8 cellular contexts compared by ENCODE assay signal in the genomic region with DNA sequence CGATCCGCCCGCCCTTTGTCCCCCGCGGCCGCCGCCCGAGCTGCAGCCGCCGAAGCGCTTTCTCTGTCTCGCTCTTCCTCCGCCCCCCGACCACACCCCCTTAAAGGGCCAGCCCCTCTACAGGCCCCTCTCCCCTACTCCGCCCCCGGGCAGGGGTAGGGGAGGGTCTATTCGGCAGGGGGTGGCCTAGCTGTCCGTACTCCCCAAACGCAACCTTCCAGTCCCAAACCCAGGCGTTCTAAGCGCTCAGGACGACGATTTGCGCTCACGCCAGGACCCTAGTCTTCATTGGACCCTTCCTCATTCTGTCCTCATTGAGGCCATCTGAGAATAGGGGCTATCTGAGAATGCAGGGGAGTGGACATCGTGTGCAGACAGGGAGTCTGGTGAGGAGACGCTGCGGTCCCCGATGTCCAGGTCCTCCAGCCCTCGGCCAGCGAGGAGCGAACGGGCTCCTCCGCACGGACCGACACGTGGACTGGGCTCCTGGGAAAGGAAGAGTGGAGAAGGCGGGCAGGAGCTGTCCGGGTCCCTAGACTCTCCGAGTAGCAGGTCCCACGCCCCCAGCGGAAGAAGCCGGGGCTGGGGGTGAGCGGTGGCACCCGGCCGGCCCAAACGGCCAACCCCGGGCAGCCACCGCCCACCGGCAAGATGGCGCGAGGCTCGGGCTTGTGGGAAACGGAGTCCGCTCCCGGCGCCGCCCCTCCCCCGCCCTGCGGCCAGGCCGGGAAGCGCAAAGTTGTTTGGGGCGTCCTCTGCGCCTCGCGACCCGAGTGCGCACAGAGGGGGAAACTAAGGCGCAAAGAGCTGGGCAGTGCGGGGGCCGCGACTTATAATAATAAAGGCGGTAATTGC. TPM values are rescaled to one million over a fixed set of nuclear protein-coding genes. Genes with fewer than 3 reads are reported as not detected.
DNase-seq lines count a peak whose midpoint lies in the region; ATAC-seq, FAIRE-seq and TF ChIP-seq lines count a peak whose summit lies in the region.

A gene with protein sequence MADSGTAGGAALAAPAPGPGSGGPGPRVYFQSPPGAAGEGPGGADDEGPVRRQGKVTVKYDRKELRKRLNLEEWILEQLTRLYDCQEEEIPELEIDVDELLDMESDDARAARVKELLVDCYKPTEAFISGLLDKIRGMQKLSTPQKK (minus strand): TSS at position 70 of the 855 bp plus-strand sequence. CDS start 270 bp downstream, outside the sequence.

- peak within 1 kb of the TSS; percentile 66 for H3K27ac ChIP-seq in effector memory CD4-positive, alpha-beta T cell (ENCODE audit: insufficient read depth, low read length, poor library complexity, severe bottlenecking)
- H3K27ac ChIP-seq in lung (ENCODE audit: low read depth in 1 of 2, low read length in 1 of 2): peak within 1 kb of the TSS; percentile 84 to 88

- H3K4me3 ChIP-seq in effector memory CD4-positive, alpha-beta T cell (ENCODE audit: insufficient read depth, low read depth, low read length, poor library complexity, severe bottlenecking): peak within 1 kb of the TSS; percentile 78
- peak within 1 kb of the TSS; percentile 61 for H3K4me3 ChIP-seq in lung

- H3K4me1 ChIP-seq in effector memory CD4-positive, alpha-beta T cell (ENCODE audit: control insufficient read depth, insufficient read depth, low read length, poor library complexity, severe bottlenecking): peaks cover 44% of the 10 kb centered on the region
- peaks cover 0 to 20% of the 10 kb centered on the region in 2 donors for H3K4me1 ChIP-seq in lung (ENCODE audit: control insufficient read depth in 2 of 2, insufficient read depth in 2 of 2, low read length in 2 of 2)

- no peaks in the 10 kb centered on the region for H3K9me3 ChIP-seq in effector memory CD4-positive, alpha-beta T cell (ENCODE audit: control insufficient read depth, low read length)
- no peaks in the 10 kb centered on the region for H3K9me3 ChIP-seq in lung (ENCODE audit: control insufficient read depth in 2 of 2, insufficient read depth in 1 of 2, low read length in 1 of 2)

- no peak for TF ChIP-seq POLR2A in GM12891 (IDR thresholded peaks at IDR 0.05; ENCODE audit: low read depth, low read length)

- ATAC-seq in lung (ENCODE audit: insufficient read depth, low FRiP score) (peak; percentile 82), HG03460 (IDR thresholded peaks at IDR 0.05; ENCODE audit: unreplicated experiment) (no peak)

- no peak for TF ChIP-seq CTCF in lung (IDR thresholded peaks at IDR 0.05; ENCODE audit: control extremely low read depth, extremely low read depth)

- peak; percentile 59 for FAIRE-seq in GM12891 (lab: Jason Lieb, UNC)

- 1% methylated on average over 58 to 73 of the region's 73 CpGs for WGBS in lung, 2 donors

- no peaks in the 10 kb centered on the region for H3K27me3 ChIP-seq in effector memory CD4-positive, alpha-beta T cell (replicated peaks; ENCODE audit: control insufficient read depth, insufficient read depth, low read length, poor library complexity, severe bottlenecking)
- no peaks in the 10 kb centered on the region for H3K27me3 ChIP-seq in lung (ENCODE audit: control insufficient read depth, insufficient read depth)

- H3K36me3 ChIP-seq in effector memory CD4-positive, alpha-beta T cell (ENCODE audit: control insufficient read depth, insufficient read depth, low read length): no peaks in the 10 kb centered on the region
- H3K36me3 ChIP-seq in lung (ENCODE audit: control insufficient read depth in 2 of 2, insufficient read depth in 2 of 2, low read length in 2 of 2): peaks cover 3 to 10% of the 10 kb centered on the region in 2 donors

- DNase-seq in GM12891 (ENCODE audit: insufficient read length, low spot score) (peak; percentile 85), HT-29 (ENCODE audit: low spot score) (peak; percentile 90), NOMO-1 treated with DMSO at 0.1 percent for 48 hours (lab: John Stamatoyannopoulos, UW; ENCODE audit: unreplicated experiment) (peak; percentile 87), lung (ENCODE audit: low spot score) (peak; percentile 87)
- DNase-seq in activated CD8-positive, alpha-beta memory T cell treated with anti-CD3 and anti-CD28 coated beads for 24 hours: peak; percentile 91
- peak; percentile 61 to 69 (median 63) for DNase-seq in effector memory CD4-positive, alpha-beta T cell
- DNase-seq in stimulated activated CD4-positive, alpha-beta T cell treated with anti-CD3 and anti-CD28 coated beads, TNF-alpha, amount 100 ng/mL, for 1 hour (ENCODE audit: low read depth in 3 of 3, low spot score in 1 of 3): peak in 2 of 3 donors; percentile 57 to 82

TF ChIP-seq in GM12891, 5 proteins besides CTCF, POLR2A, EP300 and RAD21:
- TF ChIP-seq PAX5 (IDR thresholded peaks at IDR 0.05; ENCODE audit: insufficient read depth, low read length, severe bottlenecking) (no peak), SPI1 (IDR thresholded peaks at IDR 0.05; ENCODE audit: low read depth, low read length) (no peak), TAF1 (IDR thresholded peaks at IDR 0.05; ENCODE audit: low read depth, low read length) (no peak), POLR2AphosphoS5 (IDR thresholded peaks at IDR 0.05; ENCODE audit: low read depth, low read length) (no peak), POU2F2 (IDR thresholded peaks at IDR 0.05; ENCODE audit: low read depth, low read length) (no peak)

RNA-seq across cellular contexts. Expression of the gene that starts here (rescaled TPM):
- polyA plus RNA-seq in GM12891 (2012; ENCODE audit: low read depth, missing spikeins): 174 TPM
- 643 and 699 TPM in 2 replicates for total RNA-seq in HT-29 (2014; rRNA removed; shearing (Covaris generic))
- total RNA-seq in lung: 100 to 1,000 TPM in 1 of 2 donors, 10 to 100 TPM in 1; 28.2 to 185 TPM
- 100 to 1,000 TPM; 119 to 241 TPM for polyA plus RNA-seq in lung
